ENCODE assay signal across 9 cellular contexts in the genomic region with DNA sequence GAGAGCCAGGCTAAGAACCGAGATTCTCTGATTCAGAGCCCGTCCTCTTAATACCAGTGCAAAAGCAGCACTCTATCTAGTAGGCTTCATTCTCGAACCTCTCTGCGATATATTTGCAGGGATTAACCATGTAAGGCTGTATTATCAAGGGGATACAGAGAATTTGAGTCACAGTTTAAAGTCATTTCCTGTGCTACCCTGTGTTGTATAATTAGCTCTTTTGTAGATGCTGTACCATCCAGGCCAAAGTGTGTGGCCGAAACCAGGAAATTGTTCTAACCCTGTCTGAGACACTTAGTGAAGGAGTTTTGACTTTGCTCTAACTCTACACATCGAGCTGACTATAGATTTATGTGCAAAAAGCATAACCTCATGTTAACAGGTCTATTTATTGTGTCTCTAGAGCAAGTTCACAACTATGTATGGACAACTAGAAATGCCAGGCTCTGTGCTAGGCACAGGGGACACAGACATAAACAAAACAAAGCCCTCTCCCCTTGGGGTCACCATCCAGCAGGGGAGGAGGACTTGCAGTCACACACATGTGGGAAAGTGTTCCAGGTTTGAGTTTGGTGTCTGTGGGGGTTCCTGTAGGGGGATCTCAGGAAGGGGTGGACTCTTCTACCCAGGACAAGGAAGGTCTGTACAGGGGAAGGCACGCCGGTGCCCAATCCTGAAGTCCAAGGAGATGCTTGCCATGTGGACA.
A peak's percentile ranks its signal among the peaks of the same experiment; 100 is the strongest.
DNase-seq lines count a peak whose midpoint lies in the region; ATAC-seq, FAIRE-seq and TF ChIP-seq lines count a peak whose summit lies in the region.
"Had no signal": no experiment of that assay in that cellular context is flagged by ENCODE, and none has a peak within 500 bp of the region (broad histone marks: within the 10 kb centered on the region; RNA-seq: fewer than 3 reads in every experiment).

No MANE protein-coding gene starts in this region.

- no peak overlapping the region for H4K8ac ChIP-seq in H9 (replicated peaks; ENCODE audit: insufficient read length, low read depth, low read length)

- ATAC-seq in GM19324 (IDR thresholded peaks at IDR 0.05; ENCODE audit: low FRiP score, unreplicated experiment) = peak; percentile 67
- peak; percentile 65 for ATAC-seq in HG03060 (IDR thresholded peaks at IDR 0.05; ENCODE audit: low read depth, unreplicated experiment)

- no peak overlapping the region for H3K23ac ChIP-seq in H9 (ENCODE audit: insufficient read length, low read depth, low read length)

- no peak overlapping the region for H2BK15ac ChIP-seq in H9 (ENCODE audit: low read depth, low read length)

- no peak overlapping the region for H4K91ac ChIP-seq in H9 (ENCODE audit: insufficient read length, low read depth, low read length)

- no peaks in the 10 kb centered on the region for H3K79me2 ChIP-seq in H9 (ENCODE audit: insufficient read depth, low read length)

- peaks cover 13% of the 10 kb centered on the region for H3K9me3 Mint-ChIP-seq in activated CD4-positive, alpha-beta T cell treated with anti-CD3 and anti-CD28 coated beads, Interleukin-2, amount 10 ng/mL, durations not matched to agents 7 days and 5 days
- no peaks in the 10 kb centered on the region; a peak in 1 of 5 replicates for H3K9me3 Mint-ChIP-seq in H9

- intact Hi-C loops in kidney (cut with DNase I) = no loop called here

- H3K4me1 ChIP-seq in kidney (ENCODE audit: control insufficient read depth in 1 of 2, insufficient read depth in 1 of 2, low read depth in 1 of 2, low read length in 2 of 2) = peaks cover 36 to 39% of the 10 kb centered on the region in 2 donors
- peaks cover 0 to 77% (median 48%) of the 10 kb centered on the region in 4 donors for H3K4me1 ChIP-seq in tibial nerve
- H3K4me1 ChIP-seq in H9 (ENCODE audit: insufficient read depth, low read length) = no peaks in the 10 kb centered on the region

- H2BK12ac ChIP-seq in H9 (ENCODE audit: insufficient read length, low read depth, low read length) = no peak overlapping the region

- H2AK5ac ChIP-seq in H9 (ENCODE audit: insufficient read length, low read length) = no peak overlapping the region

- 42 to 50% methylated on average over 8 of the region's 8 CpGs for WGBS in tibial nerve, 2 donors
- no CpG with 5 or more reads among the region's 8 CpGs for WGBS in H9 (ENCODE audit: extremely low coverage, insufficient read length, low lambda C conversion rate)

- H3K27ac ChIP-seq in kidney (ENCODE audit: low read depth in 2 of 2, low read length in 2 of 2) (peak overlapping the region; percentile 64 to 67), tibial nerve (peak overlapping the region; percentile 6 to 84 (median 70)), H9 (ENCODE audit: insufficient read length, low read depth, low read length) (no peak overlapping the region)
- H3K27ac ChIP-seq: VCaP had no signal

- TF ChIP-seq CTCF in kidney (IDR thresholded peaks at IDR 0.05; ENCODE audit: borderline replicate concordance, extremely low read depth, insufficient read depth) (no peak), tibial nerve (IDR thresholded peaks at IDR 0.05) (no peak), H9 (conservative IDR thresholded peaks at IDR 0.05) (no peak)

- H3K4ac ChIP-seq in H9 (ENCODE audit: low read depth, low read length) = no peak overlapping the region

- H3K36me3 Mint-ChIP-seq in activated CD4-positive, alpha-beta T cell treated with anti-CD3 and anti-CD28 coated beads, Interleukin-2, amount 10 ng/mL, durations not matched to agents 7 days and 5 days (ENCODE audit: low read depth) = peaks cover 51% of the 10 kb centered on the region
- H3K36me3 Mint-ChIP-seq in H9 (ENCODE audit: insufficient read depth in 1 of 3, low read depth in 3 of 3) = peaks cover 2 to 16% (median 3%) of the 10 kb centered on the region in 3 experiments; a peak in 5 of 7 replicates

- H3K79me1 ChIP-seq in H9 (ENCODE audit: insufficient read depth, low read depth, low read length, poor library complexity, severe bottlenecking) = no peaks in the 10 kb centered on the region

- H4K5ac ChIP-seq in H9 (ENCODE audit: insufficient read length, low read depth, low read length) = no peak overlapping the region

- peak overlapping the region; percentile 45 for H3K4me3 Mint-ChIP-seq in activated CD4-positive, alpha-beta T cell treated with anti-CD3 and anti-CD28 coated beads, Interleukin-2, amount 10 ng/mL, durations not matched to agents 7 days and 5 days
- peak overlapping the region in 1 of 2 experiments; percentile 20; a peak in 1 of 5 replicates for H3K4me3 Mint-ChIP-seq in H9

- H3K27ac Mint-ChIP-seq in activated CD4-positive, alpha-beta T cell treated with anti-CD3 and anti-CD28 coated beads, Interleukin-2, amount 10 ng/mL, durations not matched to agents 7 days and 5 days = peak overlapping the region; percentile 83
- 0 out of 7 replicates have a peak overlapping the region, but pooled peaks of 1 of the 3 experiments have one; percentile 22 for H3K27ac Mint-ChIP-seq in H9

- H3K9ac ChIP-seq in kidney (ENCODE audit: low read length in 2 of 2) (no peak overlapping the region), H9 (ENCODE audit: extremely low read depth, insufficient read length, low read length) (no peak overlapping the region)

- no peaks in the 10 kb centered on the region for H3K9me3 ChIP-seq in kidney (ENCODE audit: control insufficient read depth in 1 of 2, low read length in 2 of 2)
- H3K9me3 ChIP-seq in tibial nerve = no peaks in the 10 kb centered on the region
- no peaks in the 10 kb centered on the region for H3K9me3 ChIP-seq in H9 (ENCODE audit: control insufficient read depth, low read depth, low read length)

- H3K4me3 ChIP-seq in kidney (ENCODE audit: low read length in 2 of 2) = no peak overlapping the region
- H3K4me3 ChIP-seq in tibial nerve = no peak overlapping the region

- no peak overlapping the region for H3K14ac ChIP-seq in H9 (ENCODE audit: insufficient read depth, low read length)

- POLR2A ChIA-PET in activated CD4-positive, alpha-beta T cell treated with anti-CD3 and anti-CD28 coated beads, Interleukin-2, amount 10 ng/mL, durations not matched to agents 7 days and 5 days (lab: Charles Lee) = interaction anchor here (0.7 to 1.0 kb wide), 2 partner anchors 14 to 181 kb away, joined by 4 read pairs; no protein-coding TSS in a partner anchor

- no peak overlapping the region for H3T11ph ChIP-seq in H9 (ENCODE audit: low read length)

- H3K4me2 ChIP-seq in H9 (ENCODE audit: insufficient read depth, insufficient read length, low read length) = no peak overlapping the region

- no peak overlapping the region for H2BK5ac ChIP-seq in H9 (ENCODE audit: insufficient read length, low read length)

- H4K20me1 ChIP-seq in H9 (ENCODE audit: control insufficient read depth, insufficient read depth, insufficient read length) = no peaks in the 10 kb centered on the region

- no peak overlapping the region for H2BK120ac ChIP-seq in H9 (ENCODE audit: low read depth, low read length, poor library complexity, severe bottlenecking)

- DNase-seq in activated CD4-positive, alpha-beta T cell treated with anti-CD3 and anti-CD28 coated beads, Interleukin-2, amount 10 ng/mL, durations not matched to agents 7 days and 5 days = peak; percentile 63
- DNase-seq in kidney (no peak), tibial nerve (ENCODE audit: low spot score in 2 of 2) (no peak), H9 (no peak), NCI-H2227 treated with DMSO at 0.1 percent for 48 hours (lab: John Stamatoyannopoulos, UW) (no peak), germinal center (ENCODE audit: low spot score) (no peak)

- no peaks in the 10 kb centered on the region for H3K23me2 ChIP-seq in H9 (ENCODE audit: insufficient read length, low read depth, low read length, poor library complexity, severe bottlenecking)

- H3K27me3 Mint-ChIP-seq in activated CD4-positive, alpha-beta T cell treated with anti-CD3 and anti-CD28 coated beads, Interleukin-2, amount 10 ng/mL, durations not matched to agents 7 days and 5 days = no peaks in the 10 kb centered on the region
- H3K27me3 Mint-ChIP-seq in H9 (ENCODE audit: low read depth) = no peaks in the 10 kb centered on the region; the same call in 1 of the 2 replicates

- no peak for TF ChIP-seq POLR2A in tibial nerve (IDR thresholded peaks at IDR 0.05)

- TF ChIP-seq EP300 in tibial nerve (IDR thresholded peaks at IDR 0.05) = peak in 1 of 2 donors; percentile 28

- no peaks in the 10 kb centered on the region for H3K27me3 ChIP-seq in tibial nerve
- no peaks in the 10 kb centered on the region for H3K27me3 ChIP-seq in H9 (ENCODE audit: insufficient read depth, low read length)

- H3K36me3 ChIP-seq in kidney (ENCODE audit: control insufficient read depth in 1 of 2, insufficient read depth in 2 of 2, low read length in 2 of 2) (peaks cover 0 to 2% of the 10 kb centered on the region in 2 donors), tibial nerve (peaks cover 0 to 6% (median 0%) of the 10 kb centered on the region in 3 donors)

- no peak overlapping the region for H2AFZ ChIP-seq in H9 (ENCODE audit: low read length)

- peaks cover 77% of the 10 kb centered on the region for H3K4me1 Mint-ChIP-seq in activated CD4-positive, alpha-beta T cell treated with anti-CD3 and anti-CD28 coated beads, Interleukin-2, amount 10 ng/mL, durations not matched to agents 7 days and 5 days
- peaks cover 18 to 30% of the 10 kb centered on the region in 2 experiments for H3K4me1 Mint-ChIP-seq in H9

- CTCF ChIA-PET in activated CD4-positive, alpha-beta T cell treated with anti-CD3 and anti-CD28 coated beads, Interleukin-2, amount 10 ng/mL, durations not matched to agents 7 days and 5 days (lab: Charles Lee) = interaction anchor here (0.6 to 1.3 kb wide), 4 partner anchors 20 to 146 kb away, joined by 3 read pairs; no protein-coding TSS in a partner anchor

- H3K56ac ChIP-seq in H9 (ENCODE audit: insufficient read length, low read depth, low read length) = no peak overlapping the region

- FAIRE-seq in kidney (lab: Jason Lieb, UNC) = no peak

- no peak overlapping the region for H3K18ac ChIP-seq in H9 (ENCODE audit: insufficient read length, low read depth, low read length)

- no peak overlapping the region for H2BK20ac ChIP-seq in H9 (ENCODE audit: low read depth, low read length, poor library complexity, severe bottlenecking)
